ENCODE assay signal across 1 cellular context in the genomic region with DNA sequence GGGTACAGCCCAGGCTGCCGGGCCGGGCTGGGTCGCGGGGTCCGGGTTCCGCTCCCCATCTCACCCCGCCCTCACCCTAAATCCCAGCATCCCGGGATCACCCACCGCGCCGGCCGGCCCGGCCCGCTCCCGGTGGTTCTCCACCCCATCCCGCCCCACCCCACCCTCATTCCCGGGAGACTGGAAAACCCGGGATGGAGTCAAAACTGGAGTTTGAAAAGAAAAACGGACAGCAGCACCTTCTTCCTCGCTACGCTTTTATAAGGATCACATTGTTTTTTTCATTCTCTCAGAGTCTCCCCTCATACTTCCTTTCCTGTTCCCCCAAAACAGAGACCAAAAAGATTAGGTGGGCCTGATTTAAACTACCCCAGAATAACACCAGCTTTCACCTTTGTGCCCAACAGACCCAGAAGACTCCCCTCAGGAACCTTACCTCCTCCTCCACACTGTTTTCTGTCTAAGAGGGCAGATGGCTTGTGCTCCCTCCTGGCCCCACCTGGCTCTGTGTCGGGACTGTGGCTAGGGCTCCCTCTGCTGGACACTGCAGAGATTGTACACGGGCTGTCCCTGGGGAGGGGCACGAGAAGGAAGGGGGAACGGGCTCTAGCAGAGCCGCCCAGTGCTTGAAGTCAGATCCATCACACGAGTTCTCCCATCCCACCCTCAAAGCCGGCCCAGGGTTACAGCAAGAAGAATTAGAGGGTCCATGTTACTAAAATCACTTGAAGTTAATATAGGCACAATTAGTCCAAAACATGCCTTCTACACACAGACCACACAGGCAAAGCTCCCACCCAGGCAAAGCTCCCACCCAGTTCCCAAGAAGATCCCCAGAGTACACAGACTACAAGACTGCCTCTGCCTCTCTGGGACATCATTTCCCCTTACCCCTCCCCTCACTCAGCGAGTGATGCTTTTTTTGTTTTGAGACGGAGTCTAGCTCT.
TF ChIP-seq lines count a peak whose summit lies in the region.

No MANE protein-coding gene starts in this region.

TF ChIP-seq in K562, 482 proteins besides CTCF, POLR2A, EP300 and RAD21 (continued from another document and continues in another):
- TF ChIP-seq, protein P1, sequence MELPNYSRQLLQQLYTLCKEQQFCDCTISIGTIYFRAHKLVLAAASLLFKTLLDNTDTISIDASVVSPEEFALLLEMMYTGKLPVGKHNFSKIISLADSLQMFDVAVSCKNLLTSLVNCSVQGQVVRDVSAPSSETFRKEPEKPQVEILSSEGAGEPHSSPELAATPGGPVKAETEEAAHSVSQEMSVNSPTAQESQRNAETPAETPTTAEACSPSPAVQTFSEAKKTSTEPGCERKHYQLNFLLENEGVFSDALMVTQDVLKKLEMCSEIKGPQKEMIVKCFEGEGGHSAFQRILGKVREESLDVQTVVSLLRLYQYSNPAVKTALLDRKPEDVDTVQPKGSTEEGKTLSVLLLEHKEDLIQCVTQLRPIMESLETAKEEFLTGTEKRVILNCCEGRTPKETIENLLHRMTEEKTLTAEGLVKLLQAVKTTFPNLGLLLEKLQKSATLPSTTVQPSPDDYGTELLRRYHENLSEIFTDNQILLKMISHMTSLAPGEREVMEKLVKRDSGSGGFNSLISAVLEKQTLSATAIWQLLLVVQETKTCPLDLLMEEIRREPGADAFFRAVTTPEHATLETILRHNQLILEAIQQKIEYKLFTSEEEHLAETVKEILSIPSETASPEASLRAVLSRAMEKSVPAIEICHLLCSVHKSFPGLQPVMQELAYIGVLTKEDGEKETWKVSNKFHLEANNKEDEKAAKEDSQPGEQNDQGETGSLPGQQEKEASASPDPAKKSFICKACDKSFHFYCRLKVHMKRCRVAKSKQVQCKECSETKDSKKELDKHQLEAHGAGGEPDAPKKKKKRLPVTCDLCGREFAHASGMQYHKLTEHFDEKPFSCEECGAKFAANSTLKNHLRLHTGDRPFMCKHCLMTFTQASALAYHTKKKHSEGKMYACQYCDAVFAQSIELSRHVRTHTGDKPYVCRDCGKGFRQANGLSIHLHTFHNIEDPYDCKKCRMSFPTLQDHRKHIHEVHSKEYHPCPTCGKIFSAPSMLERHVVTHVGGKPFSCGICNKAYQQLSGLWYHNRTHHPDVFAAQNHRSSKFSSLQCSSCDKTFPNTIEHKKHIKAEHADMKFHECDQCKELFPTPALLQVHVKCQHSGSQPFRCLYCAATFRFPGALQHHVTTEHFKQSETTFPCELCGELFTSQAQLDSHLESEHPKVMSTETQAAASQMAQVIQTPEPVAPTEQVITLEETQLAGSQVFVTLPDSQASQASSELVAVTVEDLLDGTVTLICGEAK (IDR thresholded peaks at IDR 0.05) = peak; percentile 51; the same call in 1 of the 2 replicates
- TF ChIP-seq, protein P1 (CRISPR knock-in tag; IDR thresholded peaks at IDR 0.05) = no peak
- peak; percentile 84 for TF ChIP-seq BCOR (IDR thresholded peaks at IDR 0.05)
- TF ChIP-seq NFIC (IDR thresholded peaks at IDR 0.05) = peak; percentile 33; the same call in 1 of the 2 replicates
- TF ChIP-seq, protein P2, sequence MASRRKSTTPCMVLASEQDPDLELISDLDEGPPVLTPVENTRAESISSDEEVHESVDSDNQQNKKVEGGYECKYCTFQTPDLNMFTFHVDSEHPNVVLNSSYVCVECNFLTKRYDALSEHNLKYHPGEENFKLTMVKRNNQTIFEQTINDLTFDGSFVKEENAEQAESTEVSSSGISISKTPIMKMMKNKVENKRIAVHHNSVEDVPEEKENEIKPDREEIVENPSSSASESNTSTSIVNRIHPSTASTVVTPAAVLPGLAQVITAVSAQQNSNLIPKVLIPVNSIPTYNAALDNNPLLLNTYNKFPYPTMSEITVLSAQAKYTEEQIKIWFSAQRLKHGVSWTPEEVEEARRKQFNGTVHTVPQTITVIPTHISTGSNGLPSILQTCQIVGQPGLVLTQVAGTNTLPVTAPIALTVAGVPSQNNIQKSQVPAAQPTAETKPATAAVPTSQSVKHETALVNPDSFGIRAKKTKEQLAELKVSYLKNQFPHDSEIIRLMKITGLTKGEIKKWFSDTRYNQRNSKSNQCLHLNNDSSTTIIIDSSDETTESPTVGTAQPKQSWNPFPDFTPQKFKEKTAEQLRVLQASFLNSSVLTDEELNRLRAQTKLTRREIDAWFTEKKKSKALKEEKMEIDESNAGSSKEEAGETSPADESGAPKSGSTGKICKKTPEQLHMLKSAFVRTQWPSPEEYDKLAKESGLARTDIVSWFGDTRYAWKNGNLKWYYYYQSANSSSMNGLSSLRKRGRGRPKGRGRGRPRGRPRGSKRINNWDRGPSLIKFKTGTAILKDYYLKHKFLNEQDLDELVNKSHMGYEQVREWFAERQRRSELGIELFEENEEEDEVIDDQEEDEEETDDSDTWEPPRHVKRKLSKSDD (conservative IDR thresholded peaks at IDR 0.05; ENCODE audit: low read length) = 0 out of 2 replicates have a peak, but pooled peaks have one; percentile 44
- TF ChIP-seq TARDBP (IDR thresholded peaks at IDR 0.05) = 0 out of 2 replicates have a peak, but pooled peaks have one; percentile 21
- TF ChIP-seq CCNT2 (IDR thresholded peaks at IDR 0.05; ENCODE audit: borderline replicate concordance, extremely low read depth, insufficient read length, low read depth, low read length) = peak; percentile 31
- no peak for TF ChIP-seq BRD4 (IDR thresholded peaks at IDR 0.05)
- peak; percentile 80 for TF ChIP-seq SNIP1 (IDR thresholded peaks at IDR 0.05; ENCODE audit: low read depth)
- TF ChIP-seq, protein P3, sequence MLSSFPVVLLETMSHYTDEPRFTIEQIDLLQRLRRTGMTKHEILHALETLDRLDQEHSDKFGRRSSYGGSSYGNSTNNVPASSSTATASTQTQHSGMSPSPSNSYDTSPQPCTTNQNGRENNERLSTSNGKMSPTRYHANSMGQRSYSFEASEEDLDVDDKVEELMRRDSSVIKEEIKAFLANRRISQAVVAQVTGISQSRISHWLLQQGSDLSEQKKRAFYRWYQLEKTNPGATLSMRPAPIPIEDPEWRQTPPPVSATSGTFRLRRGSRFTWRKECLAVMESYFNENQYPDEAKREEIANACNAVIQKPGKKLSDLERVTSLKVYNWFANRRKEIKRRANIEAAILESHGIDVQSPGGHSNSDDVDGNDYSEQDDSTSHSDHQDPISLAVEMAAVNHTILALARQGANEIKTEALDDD (IDR thresholded peaks at IDR 0.05) = no peak
- TF ChIP-seq, protein P4, sequence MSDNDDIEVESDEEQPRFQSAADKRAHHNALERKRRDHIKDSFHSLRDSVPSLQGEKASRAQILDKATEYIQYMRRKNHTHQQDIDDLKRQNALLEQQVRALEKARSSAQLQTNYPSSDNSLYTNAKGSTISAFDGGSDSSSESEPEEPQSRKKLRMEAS (CRISPR knock-in tag; IDR thresholded peaks at IDR 0.05) = peak; percentile 98
- TF ChIP-seq ZNF316 (IDR thresholded peaks at IDR 0.05) = peak; percentile 72
- TF ChIP-seq SMARCA4 (IDR thresholded peaks at IDR 0.05) = 0 out of 2 replicates have a peak, but pooled peaks have one; percentile 55
- TF ChIP-seq ATF1 (CRISPR knock-in tag; IDR thresholded peaks at IDR 0.05) = no peak
- peak; percentile 71 for TF ChIP-seq ATF1 (tag; IDR thresholded peaks at IDR 0.05)
- no peak for TF ChIP-seq ILK (tag; IDR thresholded peaks at IDR 0.05; ENCODE audit: borderline replicate concordance, low read depth)
- TF ChIP-seq GABPB1 (CRISPR knock-in tag; IDR thresholded peaks at IDR 0.05) = no peak; the same call in 1 of the 2 replicates
- no peak for TF ChIP-seq ZNF140 (CRISPR knock-in tag; IDR thresholded peaks at IDR 0.05)
- 0 out of 2 replicates have a peak, but pooled peaks have one; percentile 55 for TF ChIP-seq ZNF431 (CRISPR knock-in tag; IDR thresholded peaks at IDR 0.05)
- TF ChIP-seq U2AF1 (optimal IDR thresholded peaks at IDR 0.05; ENCODE audit: low read depth, low read length) = no peak
- no peak for TF ChIP-seq ATF4 (CRISPR knock-in tag; IDR thresholded peaks at IDR 0.05)
- TF ChIP-seq TCFL5 (CRISPR knock-in tag; conservative IDR thresholded peaks at IDR 0.05) = no peak
- no peak for TF ChIP-seq ZNF408 (CRISPR knock-in tag; IDR thresholded peaks at IDR 0.05; ENCODE audit: low read depth)
- TF ChIP-seq RBM15 (IDR thresholded peaks at IDR 0.05; ENCODE audit: insufficient read depth, low read length) = no peak
- TF ChIP-seq, protein P5, sequence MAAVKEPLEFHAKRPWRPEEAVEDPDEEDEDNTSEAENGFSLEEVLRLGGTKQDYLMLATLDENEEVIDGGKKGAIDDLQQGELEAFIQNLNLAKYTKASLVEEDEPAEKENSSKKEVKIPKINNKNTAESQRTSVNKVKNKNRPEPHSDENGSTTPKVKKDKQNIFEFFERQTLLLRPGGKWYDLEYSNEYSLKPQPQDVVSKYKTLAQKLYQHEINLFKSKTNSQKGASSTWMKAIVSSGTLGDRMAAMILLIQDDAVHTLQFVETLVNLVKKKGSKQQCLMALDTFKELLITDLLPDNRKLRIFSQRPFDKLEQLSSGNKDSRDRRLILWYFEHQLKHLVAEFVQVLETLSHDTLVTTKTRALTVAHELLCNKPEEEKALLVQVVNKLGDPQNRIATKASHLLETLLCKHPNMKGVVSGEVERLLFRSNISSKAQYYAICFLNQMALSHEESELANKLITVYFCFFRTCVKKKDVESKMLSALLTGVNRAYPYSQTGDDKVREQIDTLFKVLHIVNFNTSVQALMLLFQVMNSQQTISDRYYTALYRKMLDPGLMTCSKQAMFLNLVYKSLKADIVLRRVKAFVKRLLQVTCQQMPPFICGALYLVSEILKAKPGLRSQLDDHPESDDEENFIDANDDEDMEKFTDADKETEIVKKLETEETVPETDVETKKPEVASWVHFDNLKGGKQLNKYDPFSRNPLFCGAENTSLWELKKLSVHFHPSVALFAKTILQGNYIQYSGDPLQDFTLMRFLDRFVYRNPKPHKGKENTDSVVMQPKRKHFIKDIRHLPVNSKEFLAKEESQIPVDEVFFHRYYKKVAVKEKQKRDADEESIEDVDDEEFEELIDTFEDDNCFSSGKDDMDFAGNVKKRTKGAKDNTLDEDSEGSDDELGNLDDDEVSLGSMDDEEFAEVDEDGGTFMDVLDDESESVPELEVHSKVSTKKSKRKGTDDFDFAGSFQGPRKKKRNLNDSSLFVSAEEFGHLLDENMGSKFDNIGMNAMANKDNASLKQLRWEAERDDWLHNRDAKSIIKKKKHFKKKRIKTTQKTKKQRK (IDR thresholded peaks at IDR 0.05; ENCODE audit: borderline replicate concordance, low read depth, low read length) = no peak
- TF ChIP-seq MTF1 (CRISPR knock-in tag; IDR thresholded peaks at IDR 0.05; ENCODE audit: borderline replicate concordance) = no peak
- TF ChIP-seq YBX1 (IDR thresholded peaks at IDR 0.05) = no peak
- no peak for TF ChIP-seq ZNF354B (CRISPR knock-in tag; IDR thresholded peaks at IDR 0.05)
- TF ChIP-seq ZNF699 (CRISPR knock-in tag; IDR thresholded peaks at IDR 0.05; ENCODE audit: insufficient replicate concordance) = no peak
- no peak for TF ChIP-seq ZC3H8 (IDR thresholded peaks at IDR 0.05)
- no peak for TF ChIP-seq ZNF740 (CRISPR knock-in tag; IDR thresholded peaks at IDR 0.05)
- no peak; a peak in 1 of 4 replicates for TF ChIP-seq ZNF740 (tag; IDR thresholded peaks at IDR 0.05)
- TF ChIP-seq FOXM1 (IDR thresholded peaks at IDR 0.05; ENCODE audit: low read depth) = peak; percentile 78
- 0 out of 2 replicates have a peak, but pooled peaks have one; percentile 29 for TF ChIP-seq FOXM1 (CRISPR knock-in tag; IDR thresholded peaks at IDR 0.05; ENCODE audit: low read depth)
